9 cellular contexts compared by ENCODE assay signal in the genomic region with DNA sequence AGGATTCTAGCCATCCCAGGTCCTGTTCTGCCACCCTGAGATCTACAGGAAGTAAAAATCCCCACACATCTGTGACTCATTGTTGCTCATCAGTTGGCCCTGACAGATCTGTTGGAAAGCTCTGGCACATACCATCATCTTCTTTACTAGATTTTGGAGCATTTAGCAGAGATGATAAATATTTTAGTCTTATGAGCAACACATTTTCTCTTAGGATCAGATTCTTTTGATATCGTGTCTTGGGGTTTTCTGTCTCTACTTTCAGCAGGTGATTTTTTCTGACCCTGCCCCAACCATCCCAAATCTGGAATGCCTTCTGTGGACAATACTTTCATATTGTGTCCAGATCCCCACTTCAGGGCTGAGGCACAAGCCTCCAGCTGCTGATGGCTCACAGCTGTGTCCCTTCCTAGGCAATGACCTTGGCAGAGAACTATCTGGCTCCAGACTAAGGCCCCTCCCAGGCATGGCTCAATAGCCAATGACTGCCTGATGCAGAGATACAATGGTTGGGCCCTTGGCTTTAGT.
A peak's percentile ranks its signal among the peaks of the same experiment; 100 is the strongest.
DNase-seq lines count a peak whose midpoint lies in the region; ATAC-seq and TF ChIP-seq lines count a peak whose summit lies in the region.
"Had no signal": no experiment of that assay in that cellular context is flagged by ENCODE, and none has a peak within 500 bp of the region (broad histone marks: within the 10 kb centered on the region; RNA-seq: fewer than 3 reads in every experiment).

No MANE protein-coding gene starts in this region.

- CTCF ChIA-PET in IMR-90 (lab: Yijun Ruan, JAX): interaction anchor here (1.0 to 1.2 kb wide), 2 partner anchors 20 to 57 kb away, joined by 3 read pairs; no protein-coding TSS in a partner anchor

- H4K91ac ChIP-seq in IMR-90 (ENCODE audit: insufficient read depth, low read depth, low read length): peak overlapping the region; percentile 99

- H2AK9ac ChIP-seq in IMR-90 (replicated peaks; ENCODE audit: low read depth, low read length, poor library complexity): peak overlapping the region; percentile 12

- intact Hi-C loops in IMR-90 (cut with micrococcal nuclease): no loop called here
- intact Hi-C loops in testis (cut with DNase I; ENCODE audit: low total_unique reads): no loop called here

- no CpG with 5 or more reads among the region's 1 CpG for WGBS in IMR-90 (ENCODE audit: extremely low coverage in 2 of 2, insufficient read length in 1 of 2), 2 experiments
- WGBS in lung, 2 donors: 78 to 80% methylated on average over 1 of the region's 1 CpG
- 52 to 84% methylated on average over 1 of the region's 1 CpG for WGBS in testis, 2 donors

- peaks cover 28% of the 10 kb centered on the region for H3K9me1 ChIP-seq in IMR-90 (ENCODE audit: insufficient read depth, low read length)

- peak overlapping the region; percentile 47 for H3K4me3 ChIP-seq in ACC112 (ENCODE audit: low read depth, low read length)
- H3K4me3 ChIP-seq in IMR-90 (ENCODE audit: insufficient read depth, low read depth, low read length): no peak overlapping the region
- no peak overlapping the region for H3K4me3 ChIP-seq in coronary artery
- no peak overlapping the region for H3K4me3 ChIP-seq in lung
- H3K4me3 ChIP-seq in testis: no peak overlapping the region

- peak overlapping the region; percentile 93 for H3K18ac ChIP-seq in IMR-90 (ENCODE audit: low read depth, low read length)

- H2BK5ac ChIP-seq in IMR-90 (ENCODE audit: low read depth, low read length, poor library complexity, severe bottlenecking): peak overlapping the region; percentile 97

- H2AK5ac ChIP-seq in IMR-90 (ENCODE audit: low read depth, low read length): peak overlapping the region; percentile 96

- H4K8ac ChIP-seq in IMR-90 (ENCODE audit: low read depth in 2 of 2, low read length in 2 of 2): peak overlapping the region; percentile 81 to 99

- DNase-seq in IMR-90 (peak; percentile 96), coronary artery (ENCODE audit: low spot score) (no peak), lung (ENCODE audit: low spot score) (peak; percentile 43), NCI-H146 (lab: John Stamatoyannopoulos, UW) (no peak), testis (no peak), NCI-H2029 (lab: John Stamatoyannopoulos, UW) (no peak)
- DNase-seq: COR-L47 had no signal

- peak overlapping the region; percentile 80 for H3K27ac ChIP-seq in ACC112 (ENCODE audit: low read depth, low read length)
- H3K27ac ChIP-seq in IMR-90 (ENCODE audit: insufficient read depth, low read length): peak overlapping the region; percentile 93
- peak overlapping the region; percentile 56 to 82 for H3K27ac ChIP-seq in coronary artery
- peak overlapping the region in 1 of 2 donors; percentile 10 for H3K27ac ChIP-seq in lung (ENCODE audit: low read depth in 1 of 2, low read length in 1 of 2)
- no peak overlapping the region for H3K27ac ChIP-seq in testis

- H3K56ac ChIP-seq in IMR-90 (ENCODE audit: extremely low read depth, insufficient read depth, low read length): peak overlapping the region; percentile 92

- H3K14ac ChIP-seq in IMR-90 (replicated peaks; ENCODE audit: low read depth, low read length): peak overlapping the region; percentile 98

- H2BK15ac ChIP-seq in IMR-90 (ENCODE audit: low read depth, low read length): peak overlapping the region; percentile 97

- dilution Hi-C loops in IMR-90 (cut with HindIII; ENCODE audit: low sequenced_read_pairs, unreplicated experiment): no loop called here

- BruUV-seq in IMR-90 (replicated peaks; lab: Mats Ljungman, UMichigan): no TSS peak

- peak overlapping the region; percentile 100 for H3K4ac ChIP-seq in IMR-90 (ENCODE audit: low read depth, low read length)

- peak overlapping the region; percentile 32 for H3K4me2 ChIP-seq in IMR-90 (ENCODE audit: low read depth, low read length)

- peaks cover 0 to 34% of the 10 kb centered on the region in 2 experiments; a peak in 2 of 4 replicates for H3K79me1 ChIP-seq in IMR-90 (ENCODE audit: low read depth in 1 of 2, low read length in 2 of 2)

- POLR2A ChIA-PET in IMR-90 (lab: Charles Lee; ENCODE audit: unreplicated experiment): interaction anchor here (0.5 kb wide), 1 partner anchor 1909 kb away, joined by 3 read pairs; no protein-coding TSS in a partner anchor

- no peaks in the 10 kb centered on the region for H3K79me2 ChIP-seq in ACC112 (ENCODE audit: control insufficient read depth, insufficient read depth, low read length, unreplicated experiment)

- H3K36me3 ChIP-seq in ACC112 (ENCODE audit: insufficient read depth, low read length) (no peaks in the 10 kb centered on the region), IMR-90 (ENCODE audit: control insufficient read depth, insufficient read depth, low read length) (no peaks in the 10 kb centered on the region), lung (ENCODE audit: control insufficient read depth in 2 of 2, insufficient read depth in 2 of 2, low read length in 2 of 2) (no peaks in the 10 kb centered on the region), testis (ENCODE audit: low read depth, missing control alignments) (no peaks in the 10 kb centered on the region)

- H2BK120ac ChIP-seq in IMR-90 (ENCODE audit: low read depth, low read length): peak overlapping the region; percentile 100

- H3K9ac ChIP-seq in IMR-90 (ENCODE audit: low read depth, low read length): no peak overlapping the region

- no peaks in the 10 kb centered on the region for H3K9me3 ChIP-seq in IMR-90 (ENCODE audit: control insufficient read depth, insufficient read depth, low read length)
- H3K9me3 ChIP-seq in lung (ENCODE audit: control insufficient read depth in 2 of 2, insufficient read depth in 1 of 2, low read length in 1 of 2): no peaks in the 10 kb centered on the region
- no peaks in the 10 kb centered on the region for H3K9me3 ChIP-seq in testis

- H3K27me3 ChIP-seq in ACC112 (ENCODE audit: insufficient read depth, low read length) (no peaks in the 10 kb centered on the region), IMR-90 (ENCODE audit: control insufficient read depth, insufficient read depth, low read length) (no peaks in the 10 kb centered on the region), lung (ENCODE audit: control insufficient read depth, insufficient read depth) (no peaks in the 10 kb centered on the region), testis (no peaks in the 10 kb centered on the region)

- no peak for TF ChIP-seq POLR2A in IMR-90 (IDR thresholded peaks at IDR 0.05; ENCODE audit: low read depth, low read length)
- TF ChIP-seq POLR2A in testis (IDR thresholded peaks at IDR 0.05): no peak

- TF ChIP-seq CTCF in IMR-90 (conservative IDR thresholded peaks at IDR 0.05; ENCODE audit: low read depth, low read length) (no peak), coronary artery (IDR thresholded peaks at IDR 0.05) (no peak), lung (IDR thresholded peaks at IDR 0.05; ENCODE audit: control extremely low read depth, extremely low read depth) (no peak), testis (IDR thresholded peaks at IDR 0.05) (no peak)

- no peak for TF ChIP-seq RAD21 in IMR-90 (IDR thresholded peaks at IDR 0.05; ENCODE audit: low read length)

- H3K4me1 ChIP-seq in ACC112 (ENCODE audit: control insufficient read depth, insufficient read depth, low read length, unreplicated experiment) (peaks cover 55% of the 10 kb centered on the region), IMR-90 (ENCODE audit: control insufficient read depth, insufficient read depth, low read length) (peaks cover 35% of the 10 kb centered on the region), lung (ENCODE audit: control insufficient read depth in 2 of 2, insufficient read depth in 2 of 2, low read length in 2 of 2) (no peaks in the 10 kb centered on the region), testis (peaks cover 5% of the 10 kb centered on the region)

- H4K20me1 ChIP-seq in IMR-90 (ENCODE audit: insufficient read depth, low read length): no peaks in the 10 kb centered on the region

- H2AFZ ChIP-seq in ACC112 (ENCODE audit: low read length, unreplicated experiment) (peak overlapping the region; percentile 57), IMR-90 (replicated peaks; ENCODE audit: low read length, poor library complexity) (peak overlapping the region; percentile 9)

- H4K5ac ChIP-seq in IMR-90 (ENCODE audit: low read depth, low read length): peak overlapping the region; percentile 40; the same call in 1 of the 2 replicates

- peak overlapping the region; percentile 99 for H3K23ac ChIP-seq in IMR-90 (ENCODE audit: low read depth, low read length)

- ATAC-seq in IMR-90 (ENCODE audit: low read depth): peak; percentile 66
- ATAC-seq in lung (ENCODE audit: insufficient read depth, low FRiP score): no peak
- ATAC-seq in HG03025 (IDR thresholded peaks at IDR 0.05; ENCODE audit: low FRiP score, unreplicated experiment): no peak

- H2BK20ac ChIP-seq in IMR-90 (ENCODE audit: low read depth, low read length): peak overlapping the region; percentile 100

- in situ Hi-C loops in IMR-90 (cut with MboI; ENCODE audit: low sequenced_read_pairs): no loop called here

TF ChIP-seq in IMR-90, 13 proteins besides CTCF, POLR2A, EP300 and RAD21:
- TF ChIP-seq RFX5 (IDR thresholded peaks at IDR 0.05; ENCODE audit: low read depth, low read length) (no peak), CEBPB (IDR thresholded peaks at IDR 0.05; ENCODE audit: low read depth, low read length) (0 out of 2 replicates have a peak, but pooled peaks have one; percentile 36), CHD1 (IDR thresholded peaks at IDR 0.05; ENCODE audit: low read depth, low read length) (no peak), NFE2L2 (IDR thresholded peaks at IDR 0.05; ENCODE audit: low read depth, low read length) (no peak), FOS (IDR thresholded peaks at IDR 0.05; ENCODE audit: low read depth, low read length) (peak; percentile 92)

Comparison
In these comparisons a context has a peak if more than half of its experiments do, and no peak if none do; other contexts are left out.
1. H3K27ac ChIP-seq: peak in ACC112 (single experiment), IMR-90 (single experiment) and coronary artery (2 of 2); none in testis (0 of 2).
2. DNase-seq: peak in IMR-90 (single experiment) and lung (single experiment); none in coronary artery (single experiment), NCI-H146 (single experiment), testis (single experiment) and NCI-H2029 (single experiment).